In genomic region chr4:78002260-78002659, GRCh38 we compare ENCODE assay signal across 26 cellular contexts. TPM values are rescaled to one million over a fixed set of nuclear protein-coding genes. Genes with fewer than 3 reads are reported as not detected.
DNase-seq lines count a peak whose midpoint lies in the region; ATAC-seq, FAIRE-seq and TF ChIP-seq lines count a peak whose summit lies in the region.
"Had no signal": no experiment of that assay in that cellular context is flagged by ENCODE, and none has a peak within 500 bp of the region (broad histone marks: within the 10 kb centered on the region; RNA-seq: fewer than 3 reads in every experiment).

No MANE protein-coding gene starts in this region.

- H4K12ac ChIP-seq in trophoblast cell (ENCODE audit: low read depth, low read length) = no peak overlapping the region

- BruUV-seq in mammary epithelial cell (replicated peaks; lab: Mats Ljungman, UMichigan) = no TSS peak

- H3K4me2 ChIP-seq in trophoblast cell (ENCODE audit: low read length) (no peak overlapping the region), mammary epithelial cell (ENCODE audit: insufficient read depth, low read depth, low read length) (no peak overlapping the region)

- H3K14ac ChIP-seq in trophoblast cell (ENCODE audit: low read length) = no peak overlapping the region

- no CpG with 5 or more reads among the region's 4 CpGs for WGBS in trophoblast cell (ENCODE audit: extremely low coverage, insufficient coverage, insufficient read length)
- 38% methylated on average over 4 of the region's 4 CpGs for WGBS in mammary epithelial cell (ENCODE audit: low coverage, missing lambda C conversion rate)

- DNase-seq in ELF-1 (ENCODE audit: low read depth, low spot score) (peak; percentile 8), adipocyte (ENCODE audit: low read depth) (peak; percentile 22), frontal cortex (ENCODE audit: low spot score in 2 of 2) (no peak), trophoblast cell (peak; percentile 5 to 56), AG08395 (ENCODE audit: low spot score) (no peak), mammary epithelial cell (no peak), SIG-M5 treated with dmso at 0.1 percent for 504 hours (lab: John Stamatoyannopoulos, UW; ENCODE audit: unreplicated experiment) (no peak)
- DNase-seq: activated CD4-positive, alpha-beta T cell treated with anti-CD3 and anti-CD28 coated beads, Interleukin-2, amount 10 ng/mL, durations not matched to agents 7 days and 5 days; activated naive CD4-positive, alpha-beta T cell treated with anti-CD3 and anti-CD28 coated beads, Interleukin-2, amount 10 ng/mL, durations not matched to agents 7 days and 5 days; amygdala; CD4-positive, alpha-beta T cell; central memory CD4-positive, alpha-beta T cell; DMS 273 treated with DMSO at 0.1 percent for 48 hours; dorsolateral prefrontal cortex; heart left ventricle; left lung; natural killer cell; NCI-H1694; ovary; stimulated activated naive CD4-positive, alpha-beta T cell treated with Interleukin-2 at 50 U/mL for 16 hours; tibial artery; WERI-Rb-1 had no signal

- no peaks in the 10 kb centered on the region for H4K20me1 ChIP-seq in mammary epithelial cell (ENCODE audit: insufficient read depth, low read length)

- no peak overlapping the region for H2AK5ac ChIP-seq in trophoblast cell (ENCODE audit: low read length)

- H3K23ac ChIP-seq in trophoblast cell (ENCODE audit: low read length) = no peak overlapping the region

- H3K18ac ChIP-seq in trophoblast cell (ENCODE audit: low read length) = no peak overlapping the region

- intact Hi-C loops in mammary epithelial cell (cut with micrococcal nuclease) = no loop called here

- no peak overlapping the region for H2BK120ac ChIP-seq in trophoblast cell (ENCODE audit: insufficient read depth, low read length, poor library complexity)

- H3K27me3 ChIP-seq in adipocyte (replicated peaks; ENCODE audit: control insufficient read depth, insufficient read depth, low read length) (no peaks in the 10 kb centered on the region), trophoblast cell (ENCODE audit: insufficient read depth, low read length) (no peaks in the 10 kb centered on the region), mammary epithelial cell (ENCODE audit: insufficient read depth, low read length) (no peaks in the 10 kb centered on the region)
- H3K27me3 ChIP-seq: dorsolateral prefrontal cortex, heart left ventricle, left lung, ovary, right atrium auricular region, tibial artery had no signal

- H3K9ac ChIP-seq in adipocyte (ENCODE audit: low read length) (no peak overlapping the region), trophoblast cell (ENCODE audit: low read length) (no peak overlapping the region), mammary epithelial cell (ENCODE audit: insufficient read depth, low read length) (no peak overlapping the region)

- H4K8ac ChIP-seq in trophoblast cell (ENCODE audit: low read depth, low read length) = no peak overlapping the region

- no peaks in the 10 kb centered on the region for H3K79me2 ChIP-seq in trophoblast cell (ENCODE audit: control insufficient read depth, insufficient read depth, low read length, poor library complexity)
- H3K79me2 ChIP-seq in mammary epithelial cell (ENCODE audit: insufficient read depth, low read length) = no peaks in the 10 kb centered on the region

- H3K4me3 ChIP-seq in adipocyte (ENCODE audit: low read length) = no peak overlapping the region
- no peak overlapping the region for H3K4me3 ChIP-seq in trophoblast cell (ENCODE audit: low read depth, low read length)
- no peak overlapping the region for H3K4me3 ChIP-seq in mammary epithelial cell (replicated peaks in 1 of 3; ENCODE audit: insufficient read depth in 1 of 3, low read depth in 2 of 3, low read length in 3 of 3)
- H3K4me3 ChIP-seq: dorsolateral prefrontal cortex, heart left ventricle, left lung, ovary, right atrium auricular region, tibial artery had no signal

- no peak overlapping the region for H3K27ac ChIP-seq in trophoblast cell (ENCODE audit: low read depth, low read length)
- no peak overlapping the region for H3K27ac ChIP-seq in mammary epithelial cell (ENCODE audit: insufficient read depth, low read depth, low read length)
- H3K27ac ChIP-seq: dorsolateral prefrontal cortex, heart left ventricle, left lung, ovary, tibial artery, WERI-Rb-1 had no signal

- dilution Hi-C loops in mammary epithelial cell (cut with HindIII; ENCODE audit: low sequenced_read_pairs) = no loop called here

- ATAC-seq in HG03354 (IDR thresholded peaks at IDR 0.05; ENCODE audit: poor library complexity, severe bottlenecking, unreplicated experiment) = no peak
- ATAC-seq: heart left ventricle, left lung, natural killer cell had no signal

- H3K9me3 ChIP-seq in adipocyte (ENCODE audit: control insufficient read depth, low read length) = no peaks in the 10 kb centered on the region
- no peaks in the 10 kb centered on the region for H3K9me3 ChIP-seq in trophoblast cell (ENCODE audit: insufficient read depth, low read depth, low read length)
- no peaks in the 10 kb centered on the region for H3K9me3 ChIP-seq in mammary epithelial cell (replicated peaks; ENCODE audit: insufficient read depth, low read length)
- H3K9me3 ChIP-seq: heart left ventricle, left lung, ovary, right atrium auricular region, tibial artery had no signal

- CTCF ChIA-PET in mammary epithelial cell (lab: Charles Lee; ENCODE audit: low non-redundant PET) = no interaction called here

- H4K91ac ChIP-seq in trophoblast cell (ENCODE audit: low read depth, low read length) = no peak overlapping the region

- FAIRE-seq in frontal cortex (lab: Jason Lieb, UNC) = peak; percentile 43
- FAIRE-seq: endothelial cell of umbilical vein had no signal

- no peak for TF ChIP-seq CTCF in mammary epithelial cell (conservative IDR thresholded peaks at IDR 0.05 in 1 of 2, IDR thresholded peaks at IDR 0.05 in 1 of 2; ENCODE audit: extremely low read depth in 1 of 2, insufficient read depth in 1 of 2, low read depth in 1 of 2, low read length in 2 of 2)

- H3K4me1 ChIP-seq in adipocyte (ENCODE audit: control insufficient read depth, insufficient read depth, low read length) = no peaks in the 10 kb centered on the region
- no peaks in the 10 kb centered on the region for H3K4me1 ChIP-seq in trophoblast cell (ENCODE audit: control insufficient read depth in 1 of 2, insufficient read depth in 2 of 2, low read length in 2 of 2)
- H3K4me1 ChIP-seq in mammary epithelial cell (ENCODE audit: insufficient read depth, low read length) = no peaks in the 10 kb centered on the region
- H3K4me1 ChIP-seq: left lung, right atrium auricular region, tibial artery had no signal

- no peaks in the 10 kb centered on the region for H3K79me1 ChIP-seq in trophoblast cell (ENCODE audit: low read length)

- in situ Hi-C loops in mammary epithelial cell (cut with MboI; ENCODE audit: low sequenced_read_pairs in 2 of 2) = no loop called here

- H2AFZ ChIP-seq in trophoblast cell (ENCODE audit: insufficient read depth, low read length, poor library complexity) (no peak overlapping the region), mammary epithelial cell (ENCODE audit: low read depth, low read length) (no peak overlapping the region)

- no peaks in the 10 kb centered on the region for H3K36me3 ChIP-seq in adipocyte (ENCODE audit: control insufficient read depth, insufficient read depth, low read length, severe bottlenecking)
- H3K36me3 ChIP-seq in trophoblast cell (ENCODE audit: control insufficient read depth in 1 of 2, insufficient read depth in 2 of 2, low read length in 2 of 2) = no peaks in the 10 kb centered on the region
- no peaks in the 10 kb centered on the region for H3K36me3 ChIP-seq in mammary epithelial cell (ENCODE audit: insufficient read depth, low read length)
- H3K36me3 ChIP-seq: heart left ventricle, left lung, ovary, right atrium auricular region, tibial artery, WERI-Rb-1 had no signal

- no peak overlapping the region for H3K4ac ChIP-seq in trophoblast cell (ENCODE audit: low read depth, low read length)

- no peak overlapping the region for H2BK5ac ChIP-seq in trophoblast cell (ENCODE audit: low read depth, low read length, poor library complexity)

- no peak overlapping the region for H2BK12ac ChIP-seq in trophoblast cell (ENCODE audit: low read length)

RNA-seq across cellular contexts. Expression of gene FRAS1, which starts 54.9 kb away (rescaled TPM):
- 13.0 TPM for total RNA-seq in frontal cortex
- polyA plus RNA-seq in trophoblast cell (2013) = 51.1 and 52.1 TPM in 2 replicates
- 10 to 100 TPM; 18.6 to 55.8 TPM for total RNA-seq in mammary epithelial cell
- polyA plus RNA-seq in mammary epithelial cell = 5.2 TPM
- polyA minus RNA-seq in mammary epithelial cell = 53.1 TPM
- total RNA-seq: activated CD4-positive, alpha-beta T cell treated with anti-CD3 and anti-CD28 coated beads, Interleukin-2, amount 10 ng/mL, durations not matched to agents 7 days and 5 days; CD4-positive, alpha-beta T cell; G401 had no signal

Comparison
In these comparisons a context has a peak if more than half of its experiments do, and no peak if none do; other contexts are left out.
1. DNase-seq: peak in ELF-1 (single experiment), adipocyte (single experiment) and trophoblast cell (2 of 2); none in frontal cortex (0 of 2), AG08395 (single experiment), mammary epithelial cell (single experiment) and SIG-M5 treated with dmso at 0.1 percent for 504 hours (single experiment).